In genomic region chr15:68205949-68206539, GRCh38 we compare ENCODE assay signal across 2 cellular contexts.
TF ChIP-seq lines count a peak whose summit lies in the region.

No MANE protein-coding gene starts in this region.

TF ChIP-seq in K562, 482 proteins besides CTCF, POLR2A, EP300 and RAD21 (continues in another document):
- TF ChIP-seq ELF1 (tag; IDR thresholded peaks at IDR 0.05): peak; percentile 49; the same call in 1 of the 2 replicates
- peak; percentile 71 for TF ChIP-seq CREM (IDR thresholded peaks at IDR 0.05; ENCODE audit: low read depth)
- TF ChIP-seq ETV6 (IDR thresholded peaks at IDR 0.05; ENCODE audit: borderline replicate concordance in 1 of 2, low read depth in 2 of 2, low read length in 1 of 2): peak in 1 of 2 experiments; percentile 56; a peak in 1 of 4 replicates
- no peak for TF ChIP-seq ETV6 (CRISPR knock-in tag; IDR thresholded peaks at IDR 0.05; ENCODE audit: borderline replicate concordance)
- TF ChIP-seq GABPA (tag; conservative IDR thresholded peaks at IDR 0.05; ENCODE audit: low read depth): peak; percentile 65
- no peak for TF ChIP-seq KDM1A (IDR thresholded peaks at IDR 0.05)
- peak in 1 of 2 experiments; percentile 74; a peak in 2 of 4 replicates for TF ChIP-seq TRIM24 (IDR thresholded peaks at IDR 0.05)
- peak; percentile 28 for TF ChIP-seq RBBP5 (IDR thresholded peaks at IDR 0.05; ENCODE audit: borderline replicate concordance, insufficient read depth, low read length, poor library complexity, severe bottlenecking)
- TF ChIP-seq ATF1 (CRISPR knock-in tag; IDR thresholded peaks at IDR 0.05): no peak
- 0 out of 2 replicates have a peak, but pooled peaks have one; percentile 48 for TF ChIP-seq ATF1 (tag; IDR thresholded peaks at IDR 0.05)
- no peak for TF ChIP-seq MXI1 (IDR thresholded peaks at IDR 0.05; ENCODE audit: low read depth, low read length)
- TF ChIP-seq RERE (CRISPR knock-in tag; IDR thresholded peaks at IDR 0.05; ENCODE audit: borderline replicate concordance): no peak
- no peak for TF ChIP-seq SMAD2 (IDR thresholded peaks at IDR 0.05; ENCODE audit: low read depth, low read length)
- TF ChIP-seq CREB1 (IDR thresholded peaks at IDR 0.05): no peak; the same call in 1 of the 2 replicates
- TF ChIP-seq CREB1 (CRISPR knock-in tag; IDR thresholded peaks at IDR 0.05): 0 out of 2 replicates have a peak, but pooled peaks have one; percentile 38
- peak in 1 of 2 experiments; percentile 23 for TF ChIP-seq AFF1 (IDR thresholded peaks at IDR 0.05; ENCODE audit: low read depth in 1 of 2, partially characterized antibody in 2 of 2)
- TF ChIP-seq VEZF1 (CRISPR knock-in tag; IDR thresholded peaks at IDR 0.05): peak; percentile 79

TF ChIP-seq in liver, 16 proteins besides CTCF, POLR2A, EP300 and RAD21:
- no peak for TF ChIP-seq GABPA (IDR thresholded peaks at IDR 0.05 in 1 of 2, conservative IDR thresholded peaks at IDR 0.05 in 1 of 2)
- TF ChIP-seq FOXA2 (IDR thresholded peaks at IDR 0.05): no peak
- no peak for TF ChIP-seq SP1 (IDR thresholded peaks at IDR 0.05)
- no peak for TF ChIP-seq TAF1 (conservative IDR thresholded peaks at IDR 0.05)
- no peak for TF ChIP-seq JUND (IDR thresholded peaks at IDR 0.05)
- no peak for TF ChIP-seq EGR1 (IDR thresholded peaks at IDR 0.05; ENCODE audit: low read depth in 2 of 2)
- TF ChIP-seq NR2F2 (IDR thresholded peaks at IDR 0.05): no peak
- no peak for TF ChIP-seq RXRA (IDR thresholded peaks at IDR 0.05)
- TF ChIP-seq YY1 (IDR thresholded peaks at IDR 0.05): no peak
- no peak for TF ChIP-seq ZBTB33 (IDR thresholded peaks at IDR 0.05)
- TF ChIP-seq HNF4G (IDR thresholded peaks at IDR 0.05): no peak
